In the genomic region with DNA sequence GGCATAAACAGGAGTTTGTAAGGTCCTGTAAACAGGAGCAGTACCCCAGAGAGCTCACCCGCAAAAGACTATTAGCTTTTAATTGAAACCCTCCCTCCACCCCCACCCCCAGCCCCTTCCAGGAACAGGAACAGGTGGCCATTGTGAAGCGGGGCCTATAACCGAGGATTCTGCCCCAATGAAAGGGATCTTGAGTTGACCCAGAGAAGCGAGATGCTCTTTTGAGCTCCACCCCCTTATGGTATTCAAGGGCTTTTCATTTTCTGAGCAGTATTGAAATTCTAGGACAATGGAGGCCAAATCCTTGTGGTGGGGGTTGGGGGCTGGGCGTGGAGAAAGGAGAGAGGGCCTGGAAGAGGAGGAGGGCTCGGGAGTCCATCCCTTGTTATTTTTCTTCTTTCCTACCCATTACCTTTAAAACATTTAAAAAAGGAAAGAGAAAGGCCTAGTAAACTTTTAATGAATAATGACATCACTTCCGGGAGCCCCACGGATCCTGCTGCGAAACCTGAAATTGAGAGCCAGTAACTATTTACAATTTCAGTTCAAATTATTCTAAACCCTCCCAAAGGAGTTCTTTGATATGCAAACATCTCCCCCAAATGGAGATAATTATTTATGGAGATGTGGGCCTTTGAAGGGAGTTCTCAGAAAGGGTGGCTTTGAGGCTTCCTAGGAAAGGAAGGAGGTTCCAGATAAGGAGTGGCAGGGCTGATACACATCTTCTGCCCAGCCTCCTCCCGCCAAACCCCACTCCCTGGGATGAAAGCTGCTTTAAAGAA, we compare ENCODE assay signal across 1 cellular context.
A peak's percentile ranks its signal among the peaks of the same experiment; 100 is the strongest.
TF ChIP-seq lines count a peak whose summit lies in the region.

No MANE protein-coding gene starts in this region.

TF ChIP-seq in K562, 482 proteins besides CTCF, POLR2A, EP300 and RAD21 (continued from another document and continues in another):
- TF ChIP-seq RHOXF2B (CRISPR knock-in tag; conservative IDR thresholded peaks at IDR 0.05) (no peak), PHF20 (IDR thresholded peaks at IDR 0.05; ENCODE audit: partially characterized antibody) (no peak), KLF13 (tag; IDR thresholded peaks at IDR 0.05; ENCODE audit: borderline replicate concordance, low read depth) (no peak), TGIF2 (CRISPR knock-in tag; IDR thresholded peaks at IDR 0.05) (no peak), U2AF2 (optimal IDR thresholded peaks at IDR 0.05; ENCODE audit: low read depth, low read length) (no peak), SAFB2 (IDR thresholded peaks at IDR 0.05; ENCODE audit: borderline replicate concordance, low read depth, low read length, severe bottlenecking) (no peak), PHTF2 (CRISPR knock-in tag; IDR thresholded peaks at IDR 0.05) (no peak), ARID1B (IDR thresholded peaks at IDR 0.05) (peak; percentile 74), ZNF785 (CRISPR knock-in tag; IDR thresholded peaks at IDR 0.05) (no peak), KHSRP (IDR thresholded peaks at IDR 0.05) (no peak), ETV6 (IDR thresholded peaks at IDR 0.05; ENCODE audit: borderline replicate concordance in 1 of 2, low read depth in 2 of 2, low read length in 1 of 2) (no peak), ETV6 (CRISPR knock-in tag; IDR thresholded peaks at IDR 0.05; ENCODE audit: borderline replicate concordance) (no peak), ADNP (tag; IDR thresholded peaks at IDR 0.05) (no peak), HCFC1 (IDR thresholded peaks at IDR 0.05; ENCODE audit: low read depth, low read length) (no peak), MCM2 (IDR thresholded peaks at IDR 0.05; ENCODE audit: low read depth) (no peak), SMAD4 (CRISPR knock-in tag; conservative IDR thresholded peaks at IDR 0.05) (no peak), SREBF1 (IDR thresholded peaks at IDR 0.05; ENCODE audit: borderline replicate concordance, low read depth, low read length) (no peak), DDX20 (tag; IDR thresholded peaks at IDR 0.05; ENCODE audit: low read depth) (no peak), POLR2AphosphoS2 (IDR thresholded peaks at IDR 0.05; ENCODE audit: low read length) (no peak), PRMT5 (CRISPR knock-in tag; IDR thresholded peaks at IDR 0.05) (no peak), NR4A1 (CRISPR knock-in tag; IDR thresholded peaks at IDR 0.05) (no peak), NR4A1 (tag; IDR thresholded peaks at IDR 0.05) (no peak), BDP1 (IDR thresholded peaks at IDR 0.05; ENCODE audit: insufficient read depth, insufficient read length) (no peak), PCBP1 (IDR thresholded peaks at IDR 0.05; ENCODE audit: low read depth, low read length, poor library complexity, severe bottlenecking) (no peak), SP2 (IDR thresholded peaks at IDR 0.05; ENCODE audit: extremely low read depth, low read depth, low read length, poor library complexity, severe bottlenecking) (no peak), PHB (CRISPR knock-in tag; IDR thresholded peaks at IDR 0.05) (no peak), NCOR1 (IDR thresholded peaks at IDR 0.05) (no peak), NFXL1 (CRISPR knock-in tag; IDR thresholded peaks at IDR 0.05) (no peak), ELF1 (tag; IDR thresholded peaks at IDR 0.05) (0 out of 2 replicates have a peak, but pooled peaks have one; percentile 41), ZNF224 (CRISPR knock-in tag; IDR thresholded peaks at IDR 0.05) (no peak), SOX6 (IDR thresholded peaks at IDR 0.05) (0 out of 2 replicates have a peak, but pooled peaks have one; percentile 16), NFIX (CRISPR knock-in tag; IDR thresholded peaks at IDR 0.05; ENCODE audit: low read depth) (no peak), TCF7L2 (IDR thresholded peaks at IDR 0.05; ENCODE audit: low read depth, low read length) (no peak), TCFL5 (CRISPR knock-in tag; conservative IDR thresholded peaks at IDR 0.05) (no peak), NCOA4 (IDR thresholded peaks at IDR 0.05; ENCODE audit: partially characterized antibody) (no peak), HIVEP1 (CRISPR knock-in tag; IDR thresholded peaks at IDR 0.05) (no peak), NR2C1 (IDR thresholded peaks at IDR 0.05) (no peak), NR2C1 (tag; IDR thresholded peaks at IDR 0.05) (no peak), STAG1 (CRISPR knock-in tag; IDR thresholded peaks at IDR 0.05; ENCODE audit: borderline replicate concordance) (no peak), MYBL2 (IDR thresholded peaks at IDR 0.05; ENCODE audit: low read depth) (peak; percentile 27; the same call in 1 of the 2 replicates), MYBL2 (CRISPR knock-in tag; IDR thresholded peaks at IDR 0.05; ENCODE audit: borderline replicate concordance) (no peak), ZEB2 (IDR thresholded peaks at IDR 0.05) (no peak), LEF1 (IDR thresholded peaks at IDR 0.05) (no peak), RBM39 (optimal IDR thresholded peaks at IDR 0.05; ENCODE audit: low read depth, low read length) (no peak), DPF2 (IDR thresholded peaks at IDR 0.05) (peak; percentile 62), ZNF146 (CRISPR knock-in tag; IDR thresholded peaks at IDR 0.05; ENCODE audit: unreplicated experiment) (no peak), ZKSCAN8 (CRISPR knock-in tag; IDR thresholded peaks at IDR 0.05) (no peak), DACH1 (IDR thresholded peaks at IDR 0.05; ENCODE audit: partially characterized antibody) (no peak), CXXC5 (CRISPR knock-in tag; IDR thresholded peaks at IDR 0.05) (no peak), ZNF282 (CRISPR knock-in tag; IDR thresholded peaks at IDR 0.05) (no peak), POLR2AphosphoS5 (IDR thresholded peaks at IDR 0.05; ENCODE audit: control insufficient read depth, insufficient read depth, low read depth, low read length) (no peak)
- TF ChIP-seq, protein P1, sequence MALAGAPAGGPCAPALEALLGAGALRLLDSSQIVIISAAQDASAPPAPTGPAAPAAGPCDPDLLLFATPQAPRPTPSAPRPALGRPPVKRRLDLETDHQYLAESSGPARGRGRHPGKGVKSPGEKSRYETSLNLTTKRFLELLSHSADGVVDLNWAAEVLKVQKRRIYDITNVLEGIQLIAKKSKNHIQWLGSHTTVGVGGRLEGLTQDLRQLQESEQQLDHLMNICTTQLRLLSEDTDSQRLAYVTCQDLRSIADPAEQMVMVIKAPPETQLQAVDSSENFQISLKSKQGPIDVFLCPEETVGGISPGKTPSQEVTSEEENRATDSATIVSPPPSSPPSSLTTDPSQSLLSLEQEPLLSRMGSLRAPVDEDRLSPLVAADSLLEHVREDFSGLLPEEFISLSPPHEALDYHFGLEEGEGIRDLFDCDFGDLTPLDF (CRISPR knock-in tag; IDR thresholded peaks at IDR 0.05) = no peak
- TF ChIP-seq, protein P2, sequence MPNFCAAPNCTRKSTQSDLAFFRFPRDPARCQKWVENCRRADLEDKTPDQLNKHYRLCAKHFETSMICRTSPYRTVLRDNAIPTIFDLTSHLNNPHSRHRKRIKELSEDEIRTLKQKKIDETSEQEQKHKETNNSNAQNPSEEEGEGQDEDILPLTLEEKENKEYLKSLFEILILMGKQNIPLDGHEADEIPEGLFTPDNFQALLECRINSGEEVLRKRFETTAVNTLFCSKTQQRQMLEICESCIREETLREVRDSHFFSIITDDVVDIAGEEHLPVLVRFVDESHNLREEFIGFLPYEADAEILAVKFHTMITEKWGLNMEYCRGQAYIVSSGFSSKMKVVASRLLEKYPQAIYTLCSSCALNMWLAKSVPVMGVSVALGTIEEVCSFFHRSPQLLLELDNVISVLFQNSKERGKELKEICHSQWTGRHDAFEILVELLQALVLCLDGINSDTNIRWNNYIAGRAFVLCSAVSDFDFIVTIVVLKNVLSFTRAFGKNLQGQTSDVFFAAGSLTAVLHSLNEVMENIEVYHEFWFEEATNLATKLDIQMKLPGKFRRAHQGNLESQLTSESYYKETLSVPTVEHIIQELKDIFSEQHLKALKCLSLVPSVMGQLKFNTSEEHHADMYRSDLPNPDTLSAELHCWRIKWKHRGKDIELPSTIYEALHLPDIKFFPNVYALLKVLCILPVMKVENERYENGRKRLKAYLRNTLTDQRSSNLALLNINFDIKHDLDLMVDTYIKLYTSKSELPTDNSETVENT (CRISPR knock-in tag; IDR thresholded peaks at IDR 0.05) = no peak
- TF ChIP-seq, protein P3, sequence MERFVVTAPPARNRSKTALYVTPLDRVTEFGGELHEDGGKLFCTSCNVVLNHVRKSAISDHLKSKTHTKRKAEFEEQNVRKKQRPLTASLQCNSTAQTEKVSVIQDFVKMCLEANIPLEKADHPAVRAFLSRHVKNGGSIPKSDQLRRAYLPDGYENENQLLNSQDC (CRISPR knock-in tag; IDR thresholded peaks at IDR 0.05) = no peak
- TF ChIP-seq, protein P4, sequence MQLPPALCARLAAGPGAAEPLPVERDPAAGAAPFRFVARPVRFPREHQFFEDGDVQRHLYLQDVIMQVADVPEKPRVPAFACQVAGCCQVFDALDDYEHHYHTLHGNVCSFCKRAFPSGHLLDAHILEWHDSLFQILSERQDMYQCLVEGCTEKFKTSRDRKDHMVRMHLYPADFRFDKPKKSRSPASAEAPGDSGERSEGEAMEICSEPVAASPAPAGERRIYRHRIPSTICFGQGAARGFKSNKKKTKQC (CRISPR knock-in tag; IDR thresholded peaks at IDR 0.05) = no peak
- TF ChIP-seq, protein P5, sequence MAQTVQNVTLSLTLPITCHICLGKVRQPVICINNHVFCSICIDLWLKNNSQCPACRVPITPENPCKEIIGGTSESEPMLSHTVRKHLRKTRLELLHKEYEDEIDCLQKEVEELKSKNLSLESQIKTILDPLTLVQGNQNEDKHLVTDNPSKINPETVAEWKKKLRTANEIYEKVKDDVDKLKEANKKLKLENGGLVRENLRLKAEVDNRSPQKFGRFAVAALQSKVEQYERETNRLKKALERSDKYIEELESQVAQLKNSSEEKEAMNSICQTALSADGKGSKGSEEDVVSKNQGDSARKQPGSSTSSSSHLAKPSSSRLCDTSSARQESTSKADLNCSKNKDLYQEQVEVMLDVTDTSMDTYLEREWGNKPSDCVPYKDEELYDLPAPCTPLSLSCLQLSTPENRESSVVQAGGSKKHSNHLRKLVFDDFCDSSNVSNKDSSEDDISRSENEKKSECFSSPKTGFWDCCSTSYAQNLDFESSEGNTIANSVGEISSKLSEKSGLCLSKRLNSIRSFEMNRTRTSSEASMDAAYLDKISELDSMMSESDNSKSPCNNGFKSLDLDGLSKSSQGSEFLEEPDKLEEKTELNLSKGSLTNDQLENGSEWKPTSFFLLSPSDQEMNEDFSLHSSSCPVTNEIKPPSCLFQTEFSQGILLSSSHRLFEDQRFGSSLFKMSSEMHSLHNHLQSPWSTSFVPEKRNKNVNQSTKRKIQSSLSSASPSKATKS (CRISPR knock-in tag; IDR thresholded peaks at IDR 0.05) = no peak
- TF ChIP-seq, protein P6, sequence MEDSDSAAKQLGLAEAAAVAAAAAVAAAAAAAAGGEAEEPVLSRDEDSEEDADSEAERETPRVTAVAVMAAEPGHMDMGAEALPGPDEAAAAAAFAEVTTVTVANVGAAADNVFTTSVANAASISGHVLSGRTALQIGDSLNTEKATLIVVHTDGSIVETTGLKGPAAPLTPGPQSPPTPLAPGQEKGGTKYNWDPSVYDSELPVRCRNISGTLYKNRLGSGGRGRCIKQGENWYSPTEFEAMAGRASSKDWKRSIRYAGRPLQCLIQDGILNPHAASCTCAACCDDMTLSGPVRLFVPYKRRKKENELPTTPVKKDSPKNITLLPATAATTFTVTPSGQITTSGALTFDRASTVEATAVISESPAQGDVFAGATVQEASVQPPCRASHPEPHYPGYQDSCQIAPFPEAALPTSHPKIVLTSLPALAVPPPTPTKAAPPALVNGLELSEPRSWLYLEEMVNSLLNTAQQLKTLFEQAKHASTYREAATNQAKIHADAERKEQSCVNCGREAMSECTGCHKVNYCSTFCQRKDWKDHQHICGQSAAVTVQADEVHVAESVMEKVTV (CRISPR knock-in tag; IDR thresholded peaks at IDR 0.05) = no peak
- TF ChIP-seq, protein P7, sequence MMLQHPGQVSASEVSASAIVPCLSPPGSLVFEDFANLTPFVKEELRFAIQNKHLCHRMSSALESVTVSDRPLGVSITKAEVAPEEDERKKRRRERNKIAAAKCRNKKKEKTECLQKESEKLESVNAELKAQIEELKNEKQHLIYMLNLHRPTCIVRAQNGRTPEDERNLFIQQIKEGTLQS (IDR thresholded peaks at IDR 0.05) = peak; percentile 60; the same call in 1 of the 2 replicates
- TF ChIP-seq, protein P7 (CRISPR knock-in tag; conservative IDR thresholded peaks at IDR 0.05) = no peak
- TF ChIP-seq, protein P8, sequence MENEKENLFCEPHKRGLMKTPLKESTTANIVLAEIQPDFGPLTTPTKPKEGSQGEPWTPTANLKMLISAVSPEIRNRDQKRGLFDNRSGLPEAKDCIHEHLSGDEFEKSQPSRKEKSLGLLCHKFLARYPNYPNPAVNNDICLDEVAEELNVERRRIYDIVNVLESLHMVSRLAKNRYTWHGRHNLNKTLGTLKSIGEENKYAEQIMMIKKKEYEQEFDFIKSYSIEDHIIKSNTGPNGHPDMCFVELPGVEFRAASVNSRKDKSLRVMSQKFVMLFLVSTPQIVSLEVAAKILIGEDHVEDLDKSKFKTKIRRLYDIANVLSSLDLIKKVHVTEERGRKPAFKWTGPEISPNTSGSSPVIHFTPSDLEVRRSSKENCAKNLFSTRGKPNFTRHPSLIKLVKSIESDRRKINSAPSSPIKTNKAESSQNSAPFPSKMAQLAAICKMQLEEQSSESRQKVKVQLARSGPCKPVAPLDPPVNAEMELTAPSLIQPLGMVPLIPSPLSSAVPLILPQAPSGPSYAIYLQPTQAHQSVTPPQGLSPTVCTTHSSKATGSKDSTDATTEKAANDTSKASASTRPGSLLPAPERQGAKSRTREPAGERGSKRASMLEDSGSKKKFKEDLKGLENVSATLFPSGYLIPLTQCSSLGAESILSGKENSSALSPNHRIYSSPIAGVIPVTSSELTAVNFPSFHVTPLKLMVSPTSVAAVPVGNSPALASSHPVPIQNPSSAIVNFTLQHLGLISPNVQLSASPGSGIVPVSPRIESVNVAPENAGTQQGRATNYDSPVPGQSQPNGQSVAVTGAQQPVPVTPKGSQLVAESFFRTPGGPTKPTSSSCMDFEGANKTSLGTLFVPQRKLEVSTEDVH (IDR thresholded peaks at IDR 0.05; ENCODE audit: low read depth, partially characterized antibody) = peak; percentile 69
